In genomic region chr18:75407468-75408437, GRCh38 we compare ENCODE assay signal across 13 cellular contexts. TPM values are rescaled to one million over a fixed set of nuclear protein-coding genes. Genes with fewer than 3 reads are reported as not detected.
DNase-seq lines count a peak whose midpoint lies in the region; ATAC-seq, FAIRE-seq and TF ChIP-seq lines count a peak whose summit lies in the region.
"Had no signal": no experiment of that assay in that cellular context is flagged by ENCODE, and none has a peak within 500 bp of the region (broad histone marks: within the 10 kb centered on the region; RNA-seq: fewer than 3 reads in every experiment).

No MANE protein-coding gene starts in this region.

- in situ Hi-C loops in mammary epithelial cell (cut with MboI; ENCODE audit: low sequenced_read_pairs in 2 of 2), result no loop called here

- peaks cover 21% of the 10 kb centered on the region for H3K27me3 Mint-ChIP-seq in activated naive CD8-positive, alpha-beta T cell treated with anti-CD3 and anti-CD28 coated beads, Interleukin-2, amount 50 U/mL, for 24 hours

- no TSS peak for BruUV-seq in mammary epithelial cell (replicated peaks; lab: Mats Ljungman, UMichigan)

- WGBS in mammary epithelial cell (ENCODE audit: low coverage, missing lambda C conversion rate), result 91% methylated on average over 21 of the region's 21 CpGs

- no peaks in the 10 kb centered on the region for H3K36me3 ChIP-seq in mammary epithelial cell (ENCODE audit: insufficient read depth, low read length)

- DNase-seq in NCI-H2227 (lab: John Stamatoyannopoulos, UW; ENCODE audit: unreplicated experiment) (peak; percentile 25), mammary epithelial cell (peak; percentile 48), iPS-NIHi7 (ENCODE audit: extremely low spot score) (peak; percentile 58), superior temporal gyrus (ENCODE audit: extremely low spot score) (peak; percentile 26), H54 (ENCODE audit: insufficient read length, low spot score) (no peak)
- DNase-seq in activated naive CD8-positive, alpha-beta T cell treated with anti-CD3 and anti-CD28 coated beads, Interleukin-2, amount 50 U/mL, for 24 hours, result no peak
- DNase-seq: immature natural killer cell, NCI-H526 treated with DMSO at 0.1 percent for 48 hours had no signal

- no peak overlapping the region for H3K4me3 ChIP-seq in mammary epithelial cell (replicated peaks in 1 of 3; ENCODE audit: insufficient read depth in 1 of 3, low read depth in 2 of 3, low read length in 3 of 3)

- H4K20me1 ChIP-seq in mammary epithelial cell (ENCODE audit: insufficient read depth, low read length), result no peaks in the 10 kb centered on the region

- H3K27me3 ChIP-seq in mammary epithelial cell (ENCODE audit: insufficient read depth, low read length), result no peaks in the 10 kb centered on the region

- TF ChIP-seq CTCF in mammary epithelial cell (conservative IDR thresholded peaks at IDR 0.05 in 1 of 2, IDR thresholded peaks at IDR 0.05 in 1 of 2; ENCODE audit: extremely low read depth in 1 of 2, insufficient read depth in 1 of 2, low read depth in 1 of 2, low read length in 2 of 2), result no peak

- FAIRE-seq in H54 (lab: Jason Lieb, UNC), result no peak

- H2AFZ ChIP-seq in mammary epithelial cell (ENCODE audit: low read depth, low read length), result peak overlapping the region; percentile 76

- H3K4me3 Mint-ChIP-seq in activated naive CD8-positive, alpha-beta T cell treated with anti-CD3 and anti-CD28 coated beads, Interleukin-2, amount 50 U/mL, for 24 hours, result no peak overlapping the region
- H3K4me3 Mint-ChIP-seq: activated CD8-positive, alpha-beta T cell treated with anti-CD3 and anti-CD28 coated beads for 36 hours; activated naive CD4-positive, alpha-beta T cell treated with anti-CD3 and anti-CD28 coated beads, Interleukin-2, amount 50 U/mL, for 24 hours; immature natural killer cell; natural killer cell treated with Interleukin-12 subunit alpha and Interleukin-12 subunit beta and Interleukin-15 and Interleukin-18, amount 100 ng/mL, for 72 hours had no signal

- no peak overlapping the region for H3K4me2 ChIP-seq in mammary epithelial cell (ENCODE audit: insufficient read depth, low read depth, low read length)

- TF ChIP-seq POLR2A in H54 (IDR thresholded peaks at IDR 0.05; ENCODE audit: low read depth, low read length), result no peak

- H3K9me3 Mint-ChIP-seq in activated naive CD8-positive, alpha-beta T cell treated with anti-CD3 and anti-CD28 coated beads, Interleukin-2, amount 50 U/mL, for 24 hours, result no peaks in the 10 kb centered on the region
- H3K9me3 Mint-ChIP-seq: activated CD8-positive, alpha-beta T cell treated with anti-CD3 and anti-CD28 coated beads for 36 hours; activated naive CD4-positive, alpha-beta T cell treated with anti-CD3 and anti-CD28 coated beads, Interleukin-2, amount 50 U/mL, for 24 hours; immature natural killer cell; natural killer cell treated with Interleukin-12 subunit alpha and Interleukin-12 subunit beta and Interleukin-15 and Interleukin-18, amount 100 ng/mL, for 72 hours had no signal

- peaks cover 20% of the 10 kb centered on the region for H3K4me1 Mint-ChIP-seq in activated naive CD8-positive, alpha-beta T cell treated with anti-CD3 and anti-CD28 coated beads, Interleukin-2, amount 50 U/mL, for 24 hours
- H3K4me1 Mint-ChIP-seq: immature natural killer cell had no signal

- intact Hi-C loops in mammary epithelial cell (cut with micrococcal nuclease), result loop anchor here (2.0 to 5.0 kb wide), 5 partner anchors 70 to 810 kb away; partner anchors contain the start of genes PTGR3 and ZNF407

- H3K9ac ChIP-seq in mammary epithelial cell (ENCODE audit: insufficient read depth, low read length), result no peak overlapping the region

- CTCF ChIA-PET in mammary epithelial cell (lab: Charles Lee; ENCODE audit: low non-redundant PET), result no interaction called here

- dilution Hi-C loops in mammary epithelial cell (cut with HindIII; ENCODE audit: low sequenced_read_pairs), result no loop called here

- H3K27ac Mint-ChIP-seq in activated naive CD8-positive, alpha-beta T cell treated with anti-CD3 and anti-CD28 coated beads, Interleukin-2, amount 50 U/mL, for 24 hours, result no peak overlapping the region
- H3K27ac Mint-ChIP-seq: activated CD8-positive, alpha-beta T cell treated with anti-CD3 and anti-CD28 coated beads for 36 hours; activated naive CD4-positive, alpha-beta T cell treated with anti-CD3 and anti-CD28 coated beads, Interleukin-2, amount 50 U/mL, for 24 hours; immature natural killer cell had no signal

- no peaks in the 10 kb centered on the region for H3K79me2 ChIP-seq in mammary epithelial cell (ENCODE audit: insufficient read depth, low read length)

- H3K27ac ChIP-seq in mammary epithelial cell (ENCODE audit: insufficient read depth, low read depth, low read length), result peak overlapping the region; percentile 76
- H3K27ac ChIP-seq: HL-60 had no signal

- no peaks in the 10 kb centered on the region for H3K9me3 ChIP-seq in mammary epithelial cell (replicated peaks; ENCODE audit: insufficient read depth, low read length)

- H3K36me3 Mint-ChIP-seq in activated naive CD8-positive, alpha-beta T cell treated with anti-CD3 and anti-CD28 coated beads, Interleukin-2, amount 50 U/mL, for 24 hours (ENCODE audit: low read depth), result no peaks in the 10 kb centered on the region
- H3K36me3 Mint-ChIP-seq: activated naive CD4-positive, alpha-beta T cell treated with anti-CD3 and anti-CD28 coated beads, Interleukin-2, amount 50 U/mL, for 24 hours; immature natural killer cell; natural killer cell treated with Interleukin-12 subunit alpha and Interleukin-12 subunit beta and Interleukin-15 and Interleukin-18, amount 100 ng/mL, for 72 hours had no signal

- peaks cover 29% of the 10 kb centered on the region for H3K4me1 ChIP-seq in mammary epithelial cell (ENCODE audit: insufficient read depth, low read length)

- ATAC-seq in GM21737 (IDR thresholded peaks at IDR 0.05; ENCODE audit: unreplicated experiment), result no peak
- ATAC-seq in activated naive CD8-positive, alpha-beta T cell treated with anti-CD3 and anti-CD28 coated beads, Interleukin-2, amount 50 U/mL, for 24 hours, result no peak

RNA-seq across cellular contexts. Expression of gene SMIM21, which starts 19.8 kb away (rescaled TPM):
- not detected for total RNA-seq in mammary epithelial cell
- not detected for polyA plus RNA-seq in mammary epithelial cell
- not detected for polyA minus RNA-seq in mammary epithelial cell
- total RNA-seq: activated CD8-positive, alpha-beta T cell treated with anti-CD3 and anti-CD28 coated beads for 36 hours; natural killer cell treated with Interleukin-12 subunit alpha and Interleukin-12 subunit beta and Interleukin-15 and Interleukin-18, amount 100 ng/mL, for 72 hours had no signal
- polyA plus RNA-seq: immature natural killer cell had no signal

Comparison
In these comparisons a context has a peak if more than half of its experiments do, and no peak if none do; other contexts are left out.
1. DNase-seq: peak in NCI-H2227 (single experiment), mammary epithelial cell (single experiment), iPS-NIHi7 (single experiment) and superior temporal gyrus (single experiment); none in H54 (single experiment) and activated naive CD8-positive, alpha-beta T cell treated with anti-CD3 and anti-CD28 coated beads, Interleukin-2, amount 50 U/mL, for 24 hours (single experiment).